ENCODE assay signal across 1 cellular context in genomic region chr2:74424139-74424992, GRCh38.
TF ChIP-seq lines count a peak whose summit lies in the region.

No MANE protein-coding gene starts in this region.

TF ChIP-seq in HepG2, 621 proteins besides CTCF, POLR2A, EP300 and RAD21 (continued from another document and continues in another):
- no peak for TF ChIP-seq ZBTB37 (CRISPR knock-in tag; IDR thresholded peaks at IDR 0.05)
- TF ChIP-seq PHF21A (CRISPR knock-in tag; IDR thresholded peaks at IDR 0.05) = no peak
- 0 out of 2 replicates have a peak, but pooled peaks have one; percentile 29 for TF ChIP-seq ZNF253 (CRISPR knock-in tag; IDR thresholded peaks at IDR 0.05; ENCODE audit: borderline replicate concordance)
- peak; percentile 31; the same call in 1 of the 2 replicates for TF ChIP-seq ZNF788 (CRISPR knock-in tag; IDR thresholded peaks at IDR 0.05; ENCODE audit: borderline replicate concordance)
- no peak for TF ChIP-seq SMAD1 (CRISPR knock-in tag; IDR thresholded peaks at IDR 0.05; ENCODE audit: borderline replicate concordance, low read depth)
- TF ChIP-seq CHCHD3 (CRISPR knock-in tag; IDR thresholded peaks at IDR 0.05) = no peak
- no peak for TF ChIP-seq ZNF589 (CRISPR knock-in tag; conservative IDR thresholded peaks at IDR 0.05)
- TF ChIP-seq FOXA3 (CRISPR knock-in tag; IDR thresholded peaks at IDR 0.05) = no peak
- no peak for TF ChIP-seq ZNF569 (CRISPR knock-in tag; IDR thresholded peaks at IDR 0.05; ENCODE audit: borderline replicate concordance)
- no peak for TF ChIP-seq SKI (IDR thresholded peaks at IDR 0.05; ENCODE audit: partially characterized antibody)
- TF ChIP-seq XRCC5 (optimal IDR thresholded peaks at IDR 0.05; ENCODE audit: low read length) = no peak
- no peak for TF ChIP-seq SP1 (IDR thresholded peaks at IDR 0.05)
- TF ChIP-seq SP1 (CRISPR knock-in tag; IDR thresholded peaks at IDR 0.05) = no peak
- no peak for TF ChIP-seq CREBL2 (CRISPR knock-in tag; IDR thresholded peaks at IDR 0.05; ENCODE audit: borderline replicate concordance)
- no peak for TF ChIP-seq ZNF747 (CRISPR knock-in tag; IDR thresholded peaks at IDR 0.05; ENCODE audit: borderline replicate concordance)
- no peak for TF ChIP-seq THRA (CRISPR knock-in tag; IDR thresholded peaks at IDR 0.05; ENCODE audit: borderline replicate concordance)
- TF ChIP-seq ZNF20 (CRISPR knock-in tag; IDR thresholded peaks at IDR 0.05) = no peak
- no peak for TF ChIP-seq HOXA9 (CRISPR knock-in tag; IDR thresholded peaks at IDR 0.05; ENCODE audit: borderline replicate concordance)
- TF ChIP-seq PREB (CRISPR knock-in tag; IDR thresholded peaks at IDR 0.05) = no peak
- 0 out of 2 replicates have a peak, but pooled peaks have one; percentile 14 for TF ChIP-seq RFXAP (CRISPR knock-in tag; IDR thresholded peaks at IDR 0.05; ENCODE audit: borderline replicate concordance)
- 0 out of 2 replicates have a peak, but pooled peaks have one; percentile 1 for TF ChIP-seq CEBPG (CRISPR knock-in tag; IDR thresholded peaks at IDR 0.05)
- no peak for TF ChIP-seq ZNF777 (CRISPR knock-in tag; IDR thresholded peaks at IDR 0.05)
- no peak for TF ChIP-seq POGK (CRISPR knock-in tag; conservative IDR thresholded peaks at IDR 0.05)
- no peak for TF ChIP-seq ZNF770 (CRISPR knock-in tag; IDR thresholded peaks at IDR 0.05)
- TF ChIP-seq PBX2 (CRISPR knock-in tag; IDR thresholded peaks at IDR 0.05) = no peak
- TF ChIP-seq RFXANK (CRISPR knock-in tag; IDR thresholded peaks at IDR 0.05) = no peak
- TF ChIP-seq PRMT3 (CRISPR knock-in tag; IDR thresholded peaks at IDR 0.05; ENCODE audit: borderline replicate concordance, low read depth) = peak; percentile 33; the same call in 1 of the 2 replicates
- TF ChIP-seq ZNF784 (CRISPR knock-in tag; IDR thresholded peaks at IDR 0.05; ENCODE audit: borderline replicate concordance) = no peak
- TF ChIP-seq PITX1 (CRISPR knock-in tag; IDR thresholded peaks at IDR 0.05) = no peak
- 0 out of 2 replicates have a peak, but pooled peaks have one; percentile 5 for TF ChIP-seq PHF8 (CRISPR knock-in tag; IDR thresholded peaks at IDR 0.05)
- TF ChIP-seq AGO2 (optimal IDR thresholded peaks at IDR 0.05; ENCODE audit: low read depth, low read length) = peak; percentile 50
- TF ChIP-seq ZNF782 (CRISPR knock-in tag; IDR thresholded peaks at IDR 0.05; ENCODE audit: borderline replicate concordance) = no peak
- TF ChIP-seq ZNF577 (CRISPR knock-in tag; IDR thresholded peaks at IDR 0.05; ENCODE audit: borderline replicate concordance, low read depth) = no peak
- TF ChIP-seq ZBTB14 (CRISPR knock-in tag; IDR thresholded peaks at IDR 0.05) = no peak
- TF ChIP-seq ZNF564 (CRISPR knock-in tag; IDR thresholded peaks at IDR 0.05) = no peak
- TF ChIP-seq ZNF430 (CRISPR knock-in tag; IDR thresholded peaks at IDR 0.05) = no peak
- no peak for TF ChIP-seq ARNT2 (CRISPR knock-in tag; IDR thresholded peaks at IDR 0.05; ENCODE audit: low read depth)
- no peak for TF ChIP-seq MATR3 (CRISPR knock-in tag; IDR thresholded peaks at IDR 0.05)
- TF ChIP-seq ZNF629 (CRISPR knock-in tag; conservative IDR thresholded peaks at IDR 0.05) = no peak
- no peak; the same call in none of the 2 replicates for TF ChIP-seq MBD4 (IDR thresholded peaks at IDR 0.05; ENCODE audit: borderline replicate concordance, low read length)
- no peak for TF ChIP-seq TFE3 (CRISPR knock-in tag; IDR thresholded peaks at IDR 0.05)
- no peak for TF ChIP-seq ZSCAN9 (CRISPR knock-in tag; IDR thresholded peaks at IDR 0.05; ENCODE audit: borderline replicate concordance)
- no peak for TF ChIP-seq KDM1A (CRISPR knock-in tag; IDR thresholded peaks at IDR 0.05)
- TF ChIP-seq KDM5B (CRISPR knock-in tag; IDR thresholded peaks at IDR 0.05; ENCODE audit: borderline replicate concordance) = no peak
- no peak for TF ChIP-seq MLLT10 (CRISPR knock-in tag; IDR thresholded peaks at IDR 0.05)
- no peak for TF ChIP-seq ZNF275 (CRISPR knock-in tag; IDR thresholded peaks at IDR 0.05; ENCODE audit: borderline replicate concordance)
- no peak for TF ChIP-seq NR0B2 (CRISPR knock-in tag; IDR thresholded peaks at IDR 0.05)
- no peak for TF ChIP-seq ZNF776 (CRISPR knock-in tag; IDR thresholded peaks at IDR 0.05)
- TF ChIP-seq ARID2 (CRISPR knock-in tag; IDR thresholded peaks at IDR 0.05; ENCODE audit: borderline replicate concordance) = 0 out of 2 replicates have a peak, but pooled peaks have one; percentile 45
- TF ChIP-seq ZBTB42 (CRISPR knock-in tag; IDR thresholded peaks at IDR 0.05) = 0 out of 2 replicates have a peak, but pooled peaks have one; percentile 44
- 0 out of 2 replicates have a peak, but pooled peaks have one; percentile 26 for TF ChIP-seq SP2 (CRISPR knock-in tag; IDR thresholded peaks at IDR 0.05)
- no peak for TF ChIP-seq ZNF256 (CRISPR knock-in tag; conservative IDR thresholded peaks at IDR 0.05)
- TF ChIP-seq ZNF674 (CRISPR knock-in tag; IDR thresholded peaks at IDR 0.05; ENCODE audit: low read depth) = no peak
